15 cellular contexts compared by ENCODE assay signal in the genomic region with DNA sequence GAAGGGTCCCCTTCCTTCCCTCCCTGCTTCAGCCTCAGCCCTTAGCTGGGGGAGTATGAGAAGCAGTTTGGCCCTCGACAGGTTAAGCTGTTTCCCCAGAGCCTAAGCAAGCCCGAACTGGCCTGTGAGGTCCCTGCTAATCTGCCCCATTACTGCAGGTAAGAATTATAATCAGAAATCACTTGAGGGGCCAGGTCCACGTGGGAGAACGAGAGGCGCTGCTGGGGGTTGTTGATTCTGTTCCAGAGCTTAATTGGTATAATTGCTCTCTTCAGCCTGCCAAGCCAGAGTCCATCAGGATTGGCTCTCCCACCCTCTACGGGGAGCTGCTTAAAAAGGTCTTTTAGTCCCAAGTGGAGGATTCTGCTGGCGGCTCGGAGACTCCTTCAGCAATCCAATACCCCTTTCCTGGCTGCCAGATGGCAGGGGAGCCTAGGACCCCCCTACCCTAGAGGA.
DNase-seq lines count a peak whose midpoint lies in the region; ATAC-seq lines count a peak whose summit lies in the region.
"Had no signal": no experiment of that assay in that cellular context is flagged by ENCODE, and none has a peak within 500 bp of the region (broad histone marks: within the 10 kb centered on the region; RNA-seq: fewer than 3 reads in every experiment).

No MANE protein-coding gene starts in this region.

- peak; percentile 94 for DNase-seq in COR-L47 (lab: John Stamatoyannopoulos, UW)
- DNase-seq in NCI-H1417 (lab: John Stamatoyannopoulos, UW): peak; percentile 90 to 98 (median 97)
- DNase-seq in NCI-H2227 (lab: John Stamatoyannopoulos, UW; ENCODE audit: unreplicated experiment): peak; percentile 57
- DNase-seq in astrocyte of the hippocampus (ENCODE audit: low read depth, low spot score): peak; percentile 15
- DNase-seq in activated T-cell treated with anti-CD3 and anti-CD28 coated beads for 4 hours: no peak
- no peak for DNase-seq in activated naive CD4-positive, alpha-beta T cell treated with anti-CD3 and anti-CD28 coated beads, Interleukin-2, amount 50 U/mL, for 16 hours
- DNase-seq: activated CD4-positive, alpha-beta T cell treated with anti-CD3 and anti-CD28 coated beads, Interleukin-2, amount 50 U/mL, for 1 hour; activated T-cell treated with anti-CD3 and anti-CD28 coated beads, Interleukin-2, amount 50 U/mL, for 72 hours; KG1; NCI-H1930; retina; stimulated activated CD4-positive, alpha-beta T cell treated with anti-CD3 and anti-CD28 coated beads, Interleukin-15, amount 100 ng/mL, for 24 hours had no signal

- no peak for ATAC-seq in GM18867 (IDR thresholded peaks at IDR 0.05; ENCODE audit: unreplicated experiment)
- ATAC-seq in GM19023 (IDR thresholded peaks at IDR 0.05; ENCODE audit: unreplicated experiment): no peak
- ATAC-seq: activated T-cell treated with anti-CD3 and anti-CD28 coated beads, Interleukin-2, amount 50 U/mL, for 72 hours; heart left ventricle had no signal

Comparison
In these comparisons a context has a peak if more than half of its experiments do, and no peak if none do; other contexts are left out.
1. DNase-seq: peak in COR-L47 (single experiment), NCI-H1417 (3 of 3), NCI-H2227 (single experiment) and astrocyte of the hippocampus (single experiment); none in activated T-cell treated with anti-CD3 and anti-CD28 coated beads for 4 hours (single experiment) and activated naive CD4-positive, alpha-beta T cell treated with anti-CD3 and anti-CD28 coated beads, Interleukin-2, amount 50 U/mL, for 16 hours (single experiment).